ENCODE assay signal across 1 cellular context in genomic region chr12:47705571-47706425, GRCh38.
TF ChIP-seq lines count a peak whose summit lies in the region.

A gene with protein sequence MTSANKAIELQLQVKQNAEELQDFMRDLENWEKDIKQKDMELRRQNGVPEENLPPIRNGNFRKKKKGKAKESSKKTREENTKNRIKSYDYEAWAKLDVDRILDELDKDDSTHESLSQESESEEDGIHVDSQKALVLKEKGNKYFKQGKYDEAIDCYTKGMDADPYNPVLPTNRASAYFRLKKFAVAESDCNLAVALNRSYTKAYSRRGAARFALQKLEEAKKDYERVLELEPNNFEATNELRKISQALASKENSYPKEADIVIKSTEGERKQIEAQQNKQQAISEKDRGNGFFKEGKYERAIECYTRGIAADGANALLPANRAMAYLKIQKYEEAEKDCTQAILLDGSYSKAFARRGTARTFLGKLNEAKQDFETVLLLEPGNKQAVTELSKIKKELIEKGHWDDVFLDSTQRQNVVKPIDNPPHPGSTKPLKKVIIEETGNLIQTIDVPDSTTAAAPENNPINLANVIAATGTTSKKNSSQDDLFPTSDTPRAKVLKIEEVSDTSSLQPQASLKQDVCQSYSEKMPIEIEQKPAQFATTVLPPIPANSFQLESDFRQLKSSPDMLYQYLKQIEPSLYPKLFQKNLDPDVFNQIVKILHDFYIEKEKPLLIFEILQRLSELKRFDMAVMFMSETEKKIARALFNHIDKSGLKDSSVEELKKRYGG (minus strand): TSS chr12:47706030. CDS start chr12:47702840, 3,190 bp downstream.

TF ChIP-seq in HepG2, 621 proteins besides CTCF, POLR2A, EP300 and RAD21 (continued from another document and continues in another):
- no peak for TF ChIP-seq RERE (CRISPR knock-in tag; IDR thresholded peaks at IDR 0.05; ENCODE audit: low read depth)
- TF ChIP-seq ZHX1 (CRISPR knock-in tag; IDR thresholded peaks at IDR 0.05; ENCODE audit: low read depth) = no peak
- no peak for TF ChIP-seq NCOA5 (CRISPR knock-in tag; IDR thresholded peaks at IDR 0.05)
- no peak for TF ChIP-seq SP1 (IDR thresholded peaks at IDR 0.05)
- peak; percentile 82 for TF ChIP-seq SP1 (CRISPR knock-in tag; IDR thresholded peaks at IDR 0.05)
- TF ChIP-seq ZNF235 (CRISPR knock-in tag; IDR thresholded peaks at IDR 0.05; ENCODE audit: borderline replicate concordance) = peak; percentile 82; the same call in 1 of the 2 replicates
- TF ChIP-seq TAF1 (CRISPR knock-in tag; IDR thresholded peaks at IDR 0.05) = peak; percentile 75
- no peak for TF ChIP-seq PHB2 (IDR thresholded peaks at IDR 0.05; ENCODE audit: partially characterized antibody)
- TF ChIP-seq, protein P1, sequence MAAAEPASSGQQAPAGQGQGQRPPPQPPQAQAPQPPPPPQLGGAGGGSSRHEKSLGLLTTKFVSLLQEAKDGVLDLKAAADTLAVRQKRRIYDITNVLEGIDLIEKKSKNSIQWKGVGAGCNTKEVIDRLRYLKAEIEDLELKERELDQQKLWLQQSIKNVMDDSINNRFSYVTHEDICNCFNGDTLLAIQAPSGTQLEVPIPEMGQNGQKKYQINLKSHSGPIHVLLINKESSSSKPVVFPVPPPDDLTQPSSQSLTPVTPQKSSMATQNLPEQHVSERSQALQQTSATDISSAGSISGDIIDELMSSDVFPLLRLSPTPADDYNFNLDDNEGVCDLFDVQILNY (CRISPR knock-in tag; conservative IDR thresholded peaks at IDR 0.05) = 0 out of 2 replicates have a peak, but pooled peaks have one; percentile 43
- peak; percentile 64; the same call in 1 of the 2 replicates for TF ChIP-seq ZNF253 (CRISPR knock-in tag; IDR thresholded peaks at IDR 0.05; ENCODE audit: borderline replicate concordance)
- peak; percentile 69; the same call in 1 of the 2 replicates for TF ChIP-seq NFKB2 (CRISPR knock-in tag; IDR thresholded peaks at IDR 0.05; ENCODE audit: borderline replicate concordance)
- no peak for TF ChIP-seq ZBTB26 (CRISPR knock-in tag; IDR thresholded peaks at IDR 0.05; ENCODE audit: borderline replicate concordance)
- peak; percentile 13 for TF ChIP-seq ARID5B (CRISPR knock-in tag; IDR thresholded peaks at IDR 0.05)
- TF ChIP-seq ZFYVE20 (CRISPR knock-in tag; IDR thresholded peaks at IDR 0.05; ENCODE audit: borderline replicate concordance, low read depth) = 0 out of 2 replicates have a peak, but pooled peaks have one; percentile 51
- TF ChIP-seq SNAPC2 (CRISPR knock-in tag; IDR thresholded peaks at IDR 0.05) = 0 out of 2 replicates have a peak, but pooled peaks have one; percentile 70
- peak; percentile 61; the same call in 1 of the 2 replicates for TF ChIP-seq MXD4 (CRISPR knock-in tag; IDR thresholded peaks at IDR 0.05)
- 0 out of 2 replicates have a peak, but pooled peaks have one; percentile 37 for TF ChIP-seq FOXO1 (CRISPR knock-in tag; IDR thresholded peaks at IDR 0.05)
- no peak for TF ChIP-seq ZNF136 (CRISPR knock-in tag; IDR thresholded peaks at IDR 0.05; ENCODE audit: low read depth)
- no peak for TF ChIP-seq TIGD3 (CRISPR knock-in tag; IDR thresholded peaks at IDR 0.05; ENCODE audit: borderline replicate concordance)
- TF ChIP-seq, protein P2, sequence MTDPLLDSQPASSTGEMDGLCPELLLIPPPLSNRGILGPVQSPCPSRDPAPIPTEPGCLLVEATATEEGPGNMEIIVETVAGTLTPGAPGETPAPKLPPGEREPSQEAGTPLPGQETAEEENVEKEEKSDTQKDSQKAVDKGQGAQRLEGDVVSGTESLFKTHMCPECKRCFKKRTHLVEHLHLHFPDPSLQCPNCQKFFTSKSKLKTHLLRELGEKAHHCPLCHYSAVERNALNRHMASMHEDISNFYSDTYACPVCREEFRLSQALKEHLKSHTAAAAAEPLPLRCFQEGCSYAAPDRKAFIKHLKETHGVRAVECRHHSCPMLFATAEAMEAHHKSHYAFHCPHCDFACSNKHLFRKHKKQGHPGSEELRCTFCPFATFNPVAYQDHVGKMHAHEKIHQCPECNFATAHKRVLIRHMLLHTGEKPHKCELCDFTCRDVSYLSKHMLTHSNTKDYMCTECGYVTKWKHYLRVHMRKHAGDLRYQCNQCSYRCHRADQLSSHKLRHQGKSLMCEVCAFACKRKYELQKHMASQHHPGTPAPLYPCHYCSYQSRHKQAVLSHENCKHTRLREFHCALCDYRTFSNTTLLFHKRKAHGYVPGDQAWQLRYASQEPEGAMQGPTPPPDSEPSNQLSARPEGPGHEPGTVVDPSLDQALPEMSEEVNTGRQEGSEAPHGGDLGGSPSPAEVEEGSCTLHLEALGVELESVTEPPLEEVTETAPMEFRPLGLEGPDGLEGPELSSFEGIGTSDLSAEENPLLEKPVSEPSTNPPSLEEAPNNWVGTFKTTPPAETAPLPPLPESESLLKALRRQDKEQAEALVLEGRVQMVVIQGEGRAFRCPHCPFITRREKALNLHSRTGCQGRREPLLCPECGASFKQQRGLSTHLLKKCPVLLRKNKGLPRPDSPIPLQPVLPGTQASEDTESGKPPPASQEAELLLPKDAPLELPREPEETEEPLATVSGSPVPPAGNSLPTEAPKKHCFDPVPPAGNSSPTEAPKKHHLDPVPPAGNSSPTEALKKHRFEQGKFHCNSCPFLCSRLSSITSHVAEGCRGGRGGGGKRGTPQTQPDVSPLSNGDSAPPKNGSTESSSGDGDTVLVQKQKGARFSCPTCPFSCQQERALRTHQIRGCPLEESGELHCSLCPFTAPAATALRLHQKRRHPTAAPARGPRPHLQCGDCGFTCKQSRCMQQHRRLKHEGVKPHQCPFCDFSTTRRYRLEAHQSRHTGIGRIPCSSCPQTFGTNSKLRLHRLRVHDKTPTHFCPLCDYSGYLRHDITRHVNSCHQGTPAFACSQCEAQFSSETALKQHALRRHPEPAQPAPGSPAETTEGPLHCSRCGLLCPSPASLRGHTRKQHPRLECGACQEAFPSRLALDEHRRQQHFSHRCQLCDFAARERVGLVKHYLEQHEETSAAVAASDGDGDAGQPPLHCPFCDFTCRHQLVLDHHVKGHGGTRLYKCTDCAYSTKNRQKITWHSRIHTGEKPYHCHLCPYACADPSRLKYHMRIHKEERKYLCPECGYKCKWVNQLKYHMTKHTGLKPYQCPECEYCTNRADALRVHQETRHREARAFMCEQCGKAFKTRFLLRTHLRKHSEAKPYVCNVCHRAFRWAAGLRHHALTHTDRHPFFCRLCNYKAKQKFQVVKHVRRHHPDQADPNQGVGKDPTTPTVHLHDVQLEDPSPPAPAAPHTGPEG (CRISPR knock-in tag; IDR thresholded peaks at IDR 0.05) = no peak
- TF ChIP-seq KMT2B (CRISPR knock-in tag; IDR thresholded peaks at IDR 0.05) = peak; percentile 85
- TF ChIP-seq TCF12 (IDR thresholded peaks at IDR 0.05) = no peak
- peak; percentile 83; the same call in 1 of the 2 replicates for TF ChIP-seq TCF12 (CRISPR knock-in tag; IDR thresholded peaks at IDR 0.05)
- no peak; the same call in 1 of the 2 replicates for TF ChIP-seq TSC22D2 (CRISPR knock-in tag; IDR thresholded peaks at IDR 0.05; ENCODE audit: borderline replicate concordance)
- peak; percentile 89 for TF ChIP-seq DRAP1 (CRISPR knock-in tag; IDR thresholded peaks at IDR 0.05)
- no peak for TF ChIP-seq ATF1 (CRISPR knock-in tag; IDR thresholded peaks at IDR 0.05)
- no peak for TF ChIP-seq ZNF720 (CRISPR knock-in tag; IDR thresholded peaks at IDR 0.05)
- no peak for TF ChIP-seq ZNF180 (CRISPR knock-in tag; IDR thresholded peaks at IDR 0.05; ENCODE audit: borderline replicate concordance, low read depth)
- peak; percentile 40 for TF ChIP-seq TEAD3 (CRISPR knock-in tag; optimal IDR thresholded peaks at IDR 0.05; ENCODE audit: borderline replicate concordance)
- TF ChIP-seq YEATS2 (CRISPR knock-in tag; IDR thresholded peaks at IDR 0.05; ENCODE audit: borderline replicate concordance) = peak; percentile 88
